Comparison of ENCODE assay signal across 8 cellular contexts in the genomic region with DNA sequence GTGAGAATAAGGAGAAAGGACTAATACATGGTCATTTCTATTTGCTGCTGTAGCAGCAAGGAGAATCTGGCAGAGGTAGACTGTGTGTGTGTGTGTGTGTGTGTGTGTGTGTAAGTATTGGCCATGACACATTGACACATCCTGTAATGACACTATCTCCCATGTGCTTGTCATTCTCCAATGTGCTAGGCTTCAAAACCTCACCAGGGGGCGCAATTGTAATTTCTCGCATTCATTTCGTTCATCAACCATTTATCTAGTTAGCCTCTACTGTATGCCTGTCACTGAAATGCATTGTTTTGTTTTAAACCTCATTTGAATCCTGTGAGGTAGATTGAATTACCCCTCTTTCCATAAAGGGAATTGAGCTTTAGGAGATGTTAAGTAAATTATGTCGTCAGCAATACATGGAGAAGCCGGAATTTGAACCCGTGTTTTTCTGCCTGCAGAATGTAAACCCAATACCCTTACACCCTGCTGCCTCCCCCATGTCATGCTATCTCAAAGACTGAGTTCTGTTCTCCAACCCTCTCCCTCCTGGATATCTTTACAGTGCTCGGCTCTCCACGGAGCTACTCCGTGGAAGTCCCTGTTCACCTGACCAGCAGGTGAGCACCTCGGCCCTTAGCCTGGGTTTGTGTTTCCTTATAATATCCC.
A peak's percentile ranks its signal among the peaks of the same experiment; 100 is the strongest.
DNase-seq lines count a peak whose midpoint lies in the region; ATAC-seq, FAIRE-seq and TF ChIP-seq lines count a peak whose summit lies in the region.

No MANE protein-coding gene starts in this region.

- in situ Hi-C loops in Panc1 (cut with HindIII; ENCODE audit: low pct_unique_long_range_greater_than_20kb, low sequenced_read_pairs): no loop called here

- no peaks in the 10 kb centered on the region for H3K27me3 ChIP-seq in Panc1 (ENCODE audit: control insufficient read depth, insufficient read depth, low read length)
- no peaks in the 10 kb centered on the region for H3K27me3 ChIP-seq in small intestine (ENCODE audit: control insufficient read depth in 2 of 2, insufficient read depth in 2 of 2, low read length in 2 of 2)

- no peak overlapping the region for H3K27ac Mint-ChIP-seq in activated naive CD4-positive, alpha-beta T cell treated with anti-CD3 and anti-CD28 coated beads, Interleukin-2, amount 50 U/mL, for 72 hours

- WGBS in small intestine, 3 donors: 66 to 71% (median 66%) methylated on average over 10 of the region's 10 CpGs

- H3K36me3 ChIP-seq in Panc1 (ENCODE audit: control insufficient read depth, insufficient read depth, low read length) (no peaks in the 10 kb centered on the region), small intestine (ENCODE audit: control insufficient read depth in 2 of 2, insufficient read depth in 2 of 2, low read length in 2 of 2) (no peaks in the 10 kb centered on the region)

- POLR2A ChIA-PET in Panc1 (lab: Charles Lee): no interaction called here

- ATAC-seq in GM18867 (IDR thresholded peaks at IDR 0.05; ENCODE audit: unreplicated experiment) (peak; percentile 38), Panc1 (peak; percentile 69), left ventricle myocardium superior (peak; percentile 47), GM19397 (IDR thresholded peaks at IDR 0.05; ENCODE audit: unreplicated experiment) (no peak)
- ATAC-seq in activated naive CD4-positive, alpha-beta T cell treated with anti-CD3 and anti-CD28 coated beads, Interleukin-2, amount 50 U/mL, for 72 hours: peak; percentile 60 to 76

- no peaks in the 10 kb centered on the region for H3K9me3 Mint-ChIP-seq in activated naive CD4-positive, alpha-beta T cell treated with anti-CD3 and anti-CD28 coated beads, Interleukin-2, amount 50 U/mL, for 72 hours

- FAIRE-seq in small intestine (lab: Jason Lieb, UNC): no peak

- H3K36me3 Mint-ChIP-seq in activated naive CD4-positive, alpha-beta T cell treated with anti-CD3 and anti-CD28 coated beads, Interleukin-2, amount 50 U/mL, for 72 hours: no peaks in the 10 kb centered on the region

- H3K4me1 ChIP-seq in Panc1 (ENCODE audit: control insufficient read depth, insufficient read depth, low read length) (no peaks in the 10 kb centered on the region), small intestine (ENCODE audit: control insufficient read depth in 2 of 2, insufficient read depth in 1 of 2, low read depth in 1 of 2, low read length in 1 of 2) (no peaks in the 10 kb centered on the region)

- H3K9me3 ChIP-seq in Panc1 (ENCODE audit: control insufficient read depth, insufficient read depth, low read depth, low read length) (no peaks in the 10 kb centered on the region), small intestine (ENCODE audit: control insufficient read depth, low read depth) (no peaks in the 10 kb centered on the region)

- no peak overlapping the region for H3K4me3 ChIP-seq in Jurkat, Clone E6-1 (ENCODE audit: low read length)
- no peak overlapping the region for H3K4me3 ChIP-seq in Panc1 (ENCODE audit: low read depth in 2 of 2, low read length in 2 of 2)
- no peak overlapping the region for H3K4me3 ChIP-seq in small intestine (ENCODE audit: low read depth in 1 of 2, low read length in 2 of 2)

- DNase-seq in Ammon's horn (ENCODE audit: low spot score) (peak; percentile 72), Panc1 (ENCODE audit: low read depth, low spot score) (no peak), left ventricle myocardium superior (peak; percentile 32), small intestine (peak; percentile 59)
- DNase-seq in Jurkat, Clone E6-1 (ENCODE audit: low read depth, low spot score): peak; percentile 77
- peak in 1 of 2 donors; percentile 64 for DNase-seq in activated naive CD4-positive, alpha-beta T cell treated with anti-CD3 and anti-CD28 coated beads, Interleukin-2, amount 50 U/mL, for 72 hours (ENCODE audit: low spot score in 2 of 2)

- no peak overlapping the region for H3K27ac ChIP-seq in Panc1 (ENCODE audit: low read length)
- H3K27ac ChIP-seq in small intestine (ENCODE audit: low read depth in 1 of 2, low read length in 1 of 2): no peak overlapping the region

- intact Hi-C loops in Panc1 (cut with micrococcal nuclease; ENCODE audit: unreplicated experiment): loop anchor here (1.0 to 10.0 kb wide), 3 partner anchors 505 to 917 kb away; no protein-coding TSS in a partner anchor
- intact Hi-C loops in left ventricle myocardium superior (cut with micrococcal nuclease): loop anchor here (2.0 kb wide), 1 partner anchor 505 kb away; no protein-coding TSS in a partner anchor

- BruUV-seq in Panc1 (replicated peaks; lab: Mats Ljungman, UMichigan): no TSS peak

- TF ChIP-seq CTCF in Panc1 (IDR thresholded peaks at IDR 0.05): peak; percentile 81

- CTCF ChIA-PET in Panc1 (lab: Charles Lee): interaction anchor here (0.6 kb wide), 1 partner anchor 366 kb away, joined by 3 read pairs; no protein-coding TSS in a partner anchor
